Comparison of ENCODE assay signal across 30 cellular contexts in genomic region chr1:19793360-19794046, GRCh38. TPM values are rescaled to one million over a fixed set of nuclear protein-coding genes. Genes with fewer than 3 reads are reported as not detected.
DNase-seq lines count a peak whose midpoint lies in the region; ATAC-seq and TF ChIP-seq lines count a peak whose summit lies in the region.
"Had no signal": no experiment of that assay in that cellular context is flagged by ENCODE, and none has a peak within 500 bp of the region (broad histone marks: within the 10 kb centered on the region; RNA-seq: fewer than 3 reads in every experiment).

No MANE protein-coding gene starts in this region.

- intact Hi-C loops in CD8-positive, alpha-beta T cell (cut with DNase I, micrococcal nuclease), result no loop called here
- intact Hi-C loops in posterior vena cava (cut with DNase I), result no loop called here

- no peaks in the 10 kb centered on the region for H3K36me3 ChIP-seq in CD8-positive, alpha-beta T cell (ENCODE audit: insufficient read depth, low read length)
- H3K36me3 ChIP-seq: uterus had no signal

- H3K9me3 Mint-ChIP-seq in CD8-positive, alpha-beta T cell, result no peaks in the 10 kb centered on the region
- H3K9me3 Mint-ChIP-seq in immature natural killer cell, result peaks cover 0 to 3% (median 0%) of the 10 kb centered on the region in 6 donors
- H3K9me3 Mint-ChIP-seq: activated naive CD8-positive, alpha-beta T cell treated with anti-CD3 and anti-CD28 coated beads, Interleukin-2, amount 50 U/mL, for 24 hours; activated T-cell treated with anti-CD3 and anti-CD28 coated beads, Interleukin-2, amount 50 U/mL, for 4 hours; nephron had no signal

- no peak overlapping the region for H3K27ac ChIP-seq in CD8-positive, alpha-beta T cell (ENCODE audit: low read depth, low read length)
- H3K27ac ChIP-seq: left lung, right lobe of liver, thoracic aorta, uterus, VCaP had no signal

- H3K27ac Mint-ChIP-seq in CD8-positive, alpha-beta T cell, result peak overlapping the region; percentile 49
- peak overlapping the region in 5 of 6 donors; percentile 56 to 82 (median 65) for H3K27ac Mint-ChIP-seq in immature natural killer cell
- H3K27ac Mint-ChIP-seq: activated naive CD8-positive, alpha-beta T cell treated with anti-CD3 and anti-CD28 coated beads, Interleukin-2, amount 50 U/mL, for 24 hours; nephron had no signal

- peaks cover 29% of the 10 kb centered on the region for H3K4me1 Mint-ChIP-seq in CD8-positive, alpha-beta T cell (ENCODE audit: low read depth)
- H3K4me1 Mint-ChIP-seq in immature natural killer cell, result peaks cover 19 to 42% of the 10 kb centered on the region in 2 donors
- H3K4me1 Mint-ChIP-seq: nephron had no signal

- DNase-seq in CD8-positive, alpha-beta T cell, result no peak
- DNase-seq in GM13976 (ENCODE audit: low spot score) (peak; percentile 48), immature natural killer cell (peak in 1 of 3 donors; percentile 8), posterior vena cava (ENCODE audit: low spot score) (peak; percentile 14), AG08395 (ENCODE audit: low spot score) (no peak), cortex of kidney (lab: John Stamatoyannopoulos, UW) (no peak)
- DNase-seq: activated CD4-positive, alpha-beta T cell treated with anti-CD3 and anti-CD28 coated beads for 48 hours; activated naive CD8-positive, alpha-beta T cell treated with anti-CD3 and anti-CD28 coated beads, Interleukin-2, amount 50 U/mL, for 24 hours; activated T-cell treated with anti-CD3 and anti-CD28 coated beads, Interleukin-2, amount 50 U/mL, for 4 hours; central memory CD4-positive, alpha-beta T cell; DMS53; left lung; NCI-H1436; NCI-H2107; PC-3; posterior cingulate gyrus; right lobe of liver; stimulated activated CD4-positive, alpha-beta T cell treated with anti-CD3 and anti-CD28 coated beads, Interleukin-4, amount 100 ng/mL, for 4 hours; stimulated activated naive CD4-positive, alpha-beta T cell treated with Interleukin-2 at 50 U/mL for 16 hours; uterus had no signal

- in situ Hi-C loops in GM13976 (cut with MboI; ENCODE audit: low sequenced_read_pairs, unreplicated experiment), result no loop called here

- peaks cover 56% of the 10 kb centered on the region for H3K36me3 Mint-ChIP-seq in CD8-positive, alpha-beta T cell
- peaks cover 21 to 35% (median 28%) of the 10 kb centered on the region in 3 donors for H3K36me3 Mint-ChIP-seq in immature natural killer cell

- no peak overlapping the region for H3K4me3 ChIP-seq in CD8-positive, alpha-beta T cell (ENCODE audit: low read depth, low read length)
- H3K4me3 ChIP-seq: left lung, right lobe of liver, thoracic aorta, uterus had no signal

- POLR2A ChIA-PET in CD8-positive, alpha-beta T cell (lab: Charles Lee), result no interaction called here

- H3K9me3 ChIP-seq in CD8-positive, alpha-beta T cell (ENCODE audit: low read length), result no peaks in the 10 kb centered on the region
- H3K9me3 ChIP-seq: left lung, right lobe of liver, thoracic aorta, uterus had no signal

- ATAC-seq in CD8-positive, alpha-beta T cell, result no peak
- ATAC-seq in GM18907 (IDR thresholded peaks at IDR 0.05; ENCODE audit: unreplicated experiment), result no peak
- ATAC-seq: activated naive CD8-positive, alpha-beta T cell treated with anti-CD3 and anti-CD28 coated beads, Interleukin-2, amount 50 U/mL, for 24 hours; activated T-cell treated with anti-CD3 and anti-CD28 coated beads, Interleukin-2, amount 50 U/mL, for 4 hours; left lung; PC-3; right lobe of liver; Right ventricle myocardium inferior; SK-N-SH treated with all-trans-retinoic acid at 6 μM for 48 hours had no signal

- H3K4me3 Mint-ChIP-seq in CD8-positive, alpha-beta T cell, result no peak overlapping the region
- H3K4me3 Mint-ChIP-seq in immature natural killer cell, result peak overlapping the region in 1 of 5 donors; percentile 55
- H3K4me3 Mint-ChIP-seq: activated naive CD8-positive, alpha-beta T cell treated with anti-CD3 and anti-CD28 coated beads, Interleukin-2, amount 50 U/mL, for 24 hours; activated T-cell treated with anti-CD3 and anti-CD28 coated beads, Interleukin-2, amount 50 U/mL, for 4 hours; nephron had no signal

- H3K27me3 ChIP-seq in CD8-positive, alpha-beta T cell (ENCODE audit: insufficient read depth, low read length), result no peaks in the 10 kb centered on the region
- H3K27me3 ChIP-seq: left lung, right lobe of liver, uterus had no signal

- no peak for TF ChIP-seq CTCF in CD8-positive, alpha-beta T cell (IDR thresholded peaks at IDR 0.05)
- TF ChIP-seq CTCF in GM13976 (IDR thresholded peaks at IDR 0.05; ENCODE audit: borderline replicate concordance, control extremely low read depth, extremely low read depth, insufficient read depth, missing control alignments), result no peak

- CTCF ChIA-PET in CD8-positive, alpha-beta T cell (lab: Charles Lee), result no interaction called here

- no peaks in the 10 kb centered on the region for H3K4me1 ChIP-seq in CD8-positive, alpha-beta T cell (ENCODE audit: insufficient read depth, low read length)
- H3K4me1 ChIP-seq: uterus had no signal

- H3K27me3 Mint-ChIP-seq in CD8-positive, alpha-beta T cell (ENCODE audit: low read depth), result no peaks in the 10 kb centered on the region
- peaks cover under 1 to 2% (median 2%) of the 10 kb centered on the region in 3 donors for H3K27me3 Mint-ChIP-seq in immature natural killer cell (ENCODE audit: low read depth in 3 of 3)
- H3K27me3 Mint-ChIP-seq: activated naive CD8-positive, alpha-beta T cell treated with anti-CD3 and anti-CD28 coated beads, Interleukin-2, amount 50 U/mL, for 24 hours had no signal

RNA-seq across cellular contexts. Expression of gene TMCO4, which starts 6.2 kb away (rescaled TPM):
- total RNA-seq in CD8-positive, alpha-beta T cell, result 10 to 100 TPM; 10.1 to 12.6 TPM
- polyA plus RNA-seq in immature natural killer cell, result 10 to 100 TPM; 13.1 to 17.0 (median 16.9) TPM
- 10 to 100 TPM; 12.3 to 13.2 TPM for total RNA-seq in posterior vena cava

RNA-seq across cellular contexts. Expression of gene RNF186, which starts 21.6 kb away (rescaled TPM):
- total RNA-seq in CD8-positive, alpha-beta T cell, result not detected
- polyA plus RNA-seq in immature natural killer cell, result not detected
- total RNA-seq in posterior vena cava, result not detected
- total RNA-seq: activated T-cell treated with anti-CD3 and anti-CD28 coated beads, Interleukin-2, amount 50 U/mL, for 4 hours; G401; glomerular endothelial cell; left lung; mesenteric fat pad; NCI-H460; Right ventricle myocardium inferior; thoracic aorta had no signal

Comparison
In these comparisons a context has a peak if more than half of its experiments do, and no peak if none do; other contexts are left out.
1. DNase-seq: peak in GM13976 (single experiment) and posterior vena cava (single experiment); none in CD8-positive, alpha-beta T cell (0 of 7), AG08395 (single experiment) and cortex of kidney (single experiment).